9 cellular contexts compared by ENCODE assay signal in the genomic region with DNA sequence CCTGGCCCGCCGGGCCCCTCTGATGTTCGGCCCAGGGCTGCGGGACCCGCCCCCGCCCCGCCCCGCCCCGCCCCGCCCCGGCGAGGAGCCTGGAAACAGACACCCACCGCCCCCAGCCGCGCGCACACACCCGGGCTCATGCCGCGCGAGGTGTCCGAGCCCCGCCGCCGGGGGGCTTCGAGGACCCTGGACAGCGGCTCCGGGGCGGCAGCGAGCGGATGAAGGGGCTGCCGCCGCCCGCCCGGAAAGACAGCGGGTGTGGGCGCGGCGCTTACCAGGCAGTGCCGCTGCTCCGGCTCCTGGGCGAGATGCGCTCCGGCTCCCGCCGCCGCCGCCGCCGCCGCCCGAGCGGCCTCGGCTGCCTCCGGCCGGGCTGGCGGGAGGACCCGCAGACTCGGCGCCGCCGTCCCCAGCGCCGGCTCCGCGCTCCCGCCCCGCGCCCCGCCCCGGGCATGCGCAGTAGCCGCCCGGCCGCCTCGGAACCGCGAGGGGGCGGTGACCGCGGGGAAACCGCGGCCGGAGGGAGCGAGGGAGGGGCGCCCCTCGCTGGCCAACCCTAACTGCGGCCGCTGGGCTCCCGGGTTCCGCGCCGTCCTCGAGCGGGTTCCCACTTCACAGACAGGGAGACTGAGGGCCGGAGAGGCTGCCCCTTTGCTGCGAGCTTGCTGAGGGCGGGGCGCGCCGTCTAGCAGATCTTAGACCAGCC. TPM values are rescaled to one million over a fixed set of nuclear protein-coding genes. Genes with fewer than 3 reads are reported as not detected.
DNase-seq lines count a peak whose midpoint lies in the region; ATAC-seq, FAIRE-seq and TF ChIP-seq lines count a peak whose summit lies in the region.
"Had no signal": no experiment of that assay in that cellular context is flagged by ENCODE, and none has a peak within 500 bp of the region (broad histone marks: within the 10 kb centered on the region; RNA-seq: fewer than 3 reads in every experiment).

A gene (minus strand): TSS at position 433 of the 706 bp plus-strand sequence. CDS start 10,322 bp downstream, outside the sequence.

- WGBS in psoas muscle, 3 donors, result 0 to 1% (median 0%) methylated on average over 28 to 99 of the region's 100 CpGs

- no peak within 1 kb of the TSS for H3K27ac ChIP-seq in psoas muscle
- H3K27ac ChIP-seq: epithelial cell of prostate had no signal

- H3K4me1 Mint-ChIP-seq in activated naive CD4-positive, alpha-beta T cell treated with anti-CD3 and anti-CD28 coated beads for 36 hours (ENCODE audit: low read depth), result peaks cover 7% of the 10 kb centered on the region

- H3K4me3 Mint-ChIP-seq in activated naive CD4-positive, alpha-beta T cell treated with anti-CD3 and anti-CD28 coated beads for 36 hours, result peak within 1 kb of the TSS; percentile 89

- TF ChIP-seq CTCF in D721Med (IDR thresholded peaks at IDR 0.05; ENCODE audit: insufficient read depth, missing control alignments) (peak; percentile 21), psoas muscle (IDR thresholded peaks at IDR 0.05) (peak; percentile 38)

- CTCF ChIA-PET in activated naive CD4-positive, alpha-beta T cell treated with anti-CD3 and anti-CD28 coated beads for 36 hours (lab: Charles Lee), result no interaction called here

- no peak for FAIRE-seq in D721Med (lab: Jason Lieb, UNC)

- intact Hi-C loops in activated naive CD4-positive, alpha-beta T cell treated with anti-CD3 and anti-CD28 coated beads for 36 hours (cut with micrococcal nuclease), result no loop called here
- intact Hi-C loops in Right ventricle myocardium superior (cut with DNase I) (no loop called here), psoas muscle (cut with DNase I) (loop anchor here in 1 of 2 donors (5.0 kb wide), 1 partner anchor 37 kb away; a partner anchor contains a TSS)

- H3K9me3 ChIP-seq in psoas muscle, result no peaks in the 10 kb centered on the region

- no peaks in the 10 kb centered on the region for H3K36me3 ChIP-seq in psoas muscle (ENCODE audit: insufficient read depth in 1 of 2, low read depth in 1 of 2)

- no peaks in the 10 kb centered on the region for H3K9me3 Mint-ChIP-seq in activated naive CD4-positive, alpha-beta T cell treated with anti-CD3 and anti-CD28 coated beads for 36 hours

- H3K27ac Mint-ChIP-seq in activated naive CD4-positive, alpha-beta T cell treated with anti-CD3 and anti-CD28 coated beads for 36 hours, result peak within 1 kb of the TSS; percentile 63

- DNase-seq in D721Med (ENCODE audit: insufficient read length, low spot score) (peak; percentile 80), RPMI8226 (peak; percentile 81), Right ventricle myocardium superior (peak; percentile 70), psoas muscle (peak; percentile 63 to 70), cortex of kidney (lab: John Stamatoyannopoulos, UW) (no peak)
- peak; percentile 61 for DNase-seq in activated naive CD4-positive, alpha-beta T cell treated with anti-CD3 and anti-CD28 coated beads for 36 hours

- H3K27me3 Mint-ChIP-seq in activated naive CD4-positive, alpha-beta T cell treated with anti-CD3 and anti-CD28 coated beads for 36 hours (ENCODE audit: low read depth), result peaks cover 24% of the 10 kb centered on the region

- peaks cover 0 to 40% (median 4%) of the 10 kb centered on the region in 3 donors for H3K27me3 ChIP-seq in psoas muscle (ENCODE audit: insufficient read depth in 3 of 3, low read length in 2 of 3)

- ATAC-seq in GM19463 (IDR thresholded peaks at IDR 0.05; ENCODE audit: unreplicated experiment) (peak; percentile 76), HG03571 (IDR thresholded peaks at IDR 0.05; ENCODE audit: unreplicated experiment) (peak; percentile 67), Right ventricle myocardium superior (ENCODE audit: poor library complexity) (peak; percentile 92), psoas muscle (peak; percentile 82 to 93 (median 86))

- no peaks in the 10 kb centered on the region for H3K36me3 Mint-ChIP-seq in activated naive CD4-positive, alpha-beta T cell treated with anti-CD3 and anti-CD28 coated beads for 36 hours (ENCODE audit: low read depth)

- H3K4me3 ChIP-seq in psoas muscle, result peak within 1 kb of the TSS; percentile 67

- H3K4me1 ChIP-seq in psoas muscle, result no peaks in the 10 kb centered on the region

RNA-seq across cellular contexts. Expression of the gene that starts here (rescaled TPM):
- 1 to 10 TPM; 1.4 to 1.5 TPM for total RNA-seq in activated naive CD4-positive, alpha-beta T cell treated with anti-CD3 and anti-CD28 coated beads for 36 hours
- total RNA-seq in Right ventricle myocardium superior (0.56 TPM), psoas muscle (under 1 TPM; 0.21 to 0.71 (median 0.37) TPM)
- polyA plus RNA-seq in psoas muscle, result 1 to 10 TPM in 1 of 3 donors, under 1 TPM in 2; 0.18 to 1.2 (median 0.23) TPM

Comparison
In these comparisons a context has a peak if more than half of its experiments do, and no peak if none do; other contexts are left out.
1. Peak in DNase-seq and ATAC-seq in Right ventricle myocardium superior; RNA of the gene not detected or under 1 TPM.